Comparison of ENCODE assay signal across 8 cellular contexts in genomic region chr17:75666959-75667790, GRCh38. TPM values are rescaled to one million over a fixed set of nuclear protein-coding genes. Genes with fewer than 3 reads are reported as not detected.
DNase-seq lines count a peak whose midpoint lies in the region; ATAC-seq lines count a peak whose summit lies in the region.

Gene RECQL5, minus strand, starts transcription at chr17:75667154. Its CDS starts 597 bp downstream, at chr17:75666557.
Gene SAP30BP, plus strand, starts transcription at chr17:75667338. Its CDS starts 35 bp downstream, at chr17:75667373.

- peak within 1 kb of the TSS; percentile 42 for H3K27ac ChIP-seq in temporal lobe (ENCODE audit: low read depth, low read length)

- DNase-seq in NCI-H1105 treated with DMSO at 0.1 percent for 48 hours (lab: John Stamatoyannopoulos, UW) (peak; percentile 94), SKM-1 treated with dmso at 0.1 percent for 144 hours (lab: John Stamatoyannopoulos, UW; ENCODE audit: unreplicated experiment) (peak; percentile 97), glomerular endothelial cell (ENCODE audit: extremely low read depth, low read depth, low spot score) (no peak), occipital lobe (lab: John Stamatoyannopoulos, UW) (peak; percentile 97)
- peak; percentile 96 to 97 for DNase-seq in activated naive CD4-positive, alpha-beta T cell treated with anti-CD3 and anti-CD28 coated beads, Interleukin-2, amount 50 U/mL, for 72 hours (ENCODE audit: low spot score in 2 of 2)

- peaks cover 0 to 6% of the 10 kb centered on the region in 2 donors for H3K36me3 Mint-ChIP-seq in activated naive CD4-positive, alpha-beta T cell treated with anti-CD3 and anti-CD28 coated beads, Interleukin-2, amount 50 U/mL, for 72 hours

- ATAC-seq in HG02623 (IDR thresholded peaks at IDR 0.05; ENCODE audit: unreplicated experiment) = peak; percentile 66
- ATAC-seq in activated naive CD4-positive, alpha-beta T cell treated with anti-CD3 and anti-CD28 coated beads, Interleukin-2, amount 50 U/mL, for 72 hours = peak; percentile 100

- peak within 1 kb of the TSS; percentile 97 for H3K4me3 ChIP-seq in GM08714 (ENCODE audit: low read length)

- no peak within 1 kb of the TSS for H3K27ac Mint-ChIP-seq in activated naive CD4-positive, alpha-beta T cell treated with anti-CD3 and anti-CD28 coated beads, Interleukin-2, amount 50 U/mL, for 72 hours

- H3K9me3 Mint-ChIP-seq in activated naive CD4-positive, alpha-beta T cell treated with anti-CD3 and anti-CD28 coated beads, Interleukin-2, amount 50 U/mL, for 72 hours = no peaks in the 10 kb centered on the region

RNA-seq across cellular contexts. Expression of gene RECQL5, which starts in this region (rescaled TPM):
- 10 to 100 TPM; 35.1 to 47.4 TPM for total RNA-seq in activated naive CD4-positive, alpha-beta T cell treated with anti-CD3 and anti-CD28 coated beads, Interleukin-2, amount 50 U/mL, for 72 hours
- total RNA-seq in glomerular endothelial cell (15.0 and 28.1 TPM in 2 replicates), occipital lobe (9.8 TPM), temporal lobe (6.6 TPM)

RNA-seq across cellular contexts. Expression of gene SAP30BP, which starts in this region (rescaled TPM):
- 10 to 100 TPM; 76.3 to 78.8 TPM for total RNA-seq in activated naive CD4-positive, alpha-beta T cell treated with anti-CD3 and anti-CD28 coated beads, Interleukin-2, amount 50 U/mL, for 72 hours
- total RNA-seq in glomerular endothelial cell (70.7 and 84.6 TPM in 2 replicates), occipital lobe (34.0 TPM), temporal lobe (36.1 TPM)
